23 cellular contexts compared by ENCODE assay signal in the genomic region with DNA sequence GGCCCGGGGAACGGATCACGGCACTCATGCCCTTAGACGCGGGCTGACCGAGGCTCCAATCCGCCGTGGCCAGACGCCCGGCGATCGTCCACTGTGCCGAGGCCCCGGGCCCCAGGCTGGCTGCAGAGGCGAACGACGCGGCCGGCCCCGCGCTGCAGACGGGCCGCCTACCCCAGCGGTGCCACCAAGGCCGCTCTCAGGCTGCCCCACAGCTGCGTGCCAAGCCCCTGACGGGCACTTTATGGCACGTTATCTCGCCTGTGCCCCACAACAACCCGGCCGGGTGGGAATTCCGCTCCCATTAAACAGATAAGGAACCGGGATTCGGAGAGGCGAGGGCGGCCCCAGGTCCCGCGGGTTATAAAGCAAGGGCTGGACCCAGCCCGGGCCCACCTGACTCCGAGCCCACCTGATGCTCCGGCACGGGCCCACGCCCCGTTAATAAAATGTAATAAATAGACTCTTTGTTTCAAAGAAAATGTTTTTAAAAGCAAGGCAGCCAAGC.
A peak's percentile ranks its signal among the peaks of the same experiment; 100 is the strongest.
DNase-seq lines count a peak whose midpoint lies in the region; ATAC-seq and TF ChIP-seq lines count a peak whose summit lies in the region.
"Had no signal": no experiment of that assay in that cellular context is flagged by ENCODE, and none has a peak within 500 bp of the region (broad histone marks: within the 10 kb centered on the region; RNA-seq: fewer than 3 reads in every experiment).

No MANE protein-coding gene starts in this region.

- H3K4me3 Mint-ChIP-seq in Caco-2 (ENCODE audit: unreplicated experiment) (peak overlapping the region; percentile 33), chondrocyte (ENCODE audit: unreplicated experiment) (no peak overlapping the region)
- H3K4me3 Mint-ChIP-seq: activated CD8-positive, alpha-beta T cell treated with anti-CD3 and anti-CD28 coated beads, Interleukin-2, amount 10 ng/mL, durations not matched to agents 7 days and 5 days; activated naive CD8-positive, alpha-beta T cell treated with anti-CD3 and anti-CD28 coated beads for 36 hours; activated T-cell treated with anti-CD3 and anti-CD28 coated beads, Interleukin-2, amount 50 U/mL, for 4 hours; CD8-positive, alpha-beta T cell had no signal

- no TSS peak for BruUV-seq in Caco-2 (replicated peaks; lab: Mats Ljungman, UMichigan)

- POLR2A ChIA-PET in Caco-2 (lab: Charles Lee), result no interaction called here

- TF ChIP-seq CTCF in Caco-2 (IDR thresholded peaks at IDR 0.05; ENCODE audit: insufficient read depth in 1 of 2, low read depth in 1 of 2, low read length in 1 of 2, severe bottlenecking in 1 of 2, unreplicated experiment in 1 of 2) (no peak), chondrocyte (IDR thresholded peaks at IDR 0.05) (no peak), spleen (IDR thresholded peaks at IDR 0.05 in 8 of 11, conservative IDR thresholded peaks at IDR 0.05 in 3 of 11) (no peak), adrenal gland (IDR thresholded peaks at IDR 0.05) (no peak)

- H3K4me1 Mint-ChIP-seq in Caco-2 (ENCODE audit: low read depth, unreplicated experiment), result peaks cover 52% of the 10 kb centered on the region
- H3K4me1 Mint-ChIP-seq in chondrocyte (ENCODE audit: low read depth), result peaks cover 15% of the 10 kb centered on the region

- H3K36me3 ChIP-seq in Caco-2 (ENCODE audit: control insufficient read depth, insufficient read depth, low read length) (no peaks in the 10 kb centered on the region), spleen (no peaks in the 10 kb centered on the region), adrenal gland (replicated peaks in 1 of 2) (no peaks in the 10 kb centered on the region)
- H3K36me3 ChIP-seq: gastrocnemius medialis had no signal

- H3K27ac ChIP-seq in spleen (no peak overlapping the region), adrenal gland (no peak overlapping the region)
- H3K27ac ChIP-seq: dorsolateral prefrontal cortex, gastrocnemius medialis, PC-9 had no signal

- no peak for DNase-seq in Caco-2
- DNase-seq in chondrocyte (ENCODE audit: low spot score), result peak; percentile 86
- DNase-seq in left colon, result peak; percentile 55 to 64
- DNase-seq in spleen, result peak; percentile 58
- DNase-seq in adrenal gland, result no peak
- no peak for DNase-seq in activated T-cell treated with anti-CD3 and anti-CD28 coated beads, Interleukin-2, amount 50 U/mL, for 48 hours
- DNase-seq: activated CD4-positive, CD25-positive, alpha-beta regulatory T cell; activated CD8-positive, alpha-beta T cell treated with anti-CD3 and anti-CD28 coated beads, Interleukin-2, amount 10 ng/mL, durations not matched to agents 7 days and 5 days; activated naive CD8-positive, alpha-beta T cell treated with anti-CD3 and anti-CD28 coated beads for 36 hours; DMS53; erythroblast; gastrocnemius medialis; MV-4-11; NCI-H187; NCI-H2227 treated with DMSO at 0.1 percent for 48 hours; nucleus accumbens; PC-9 had no signal

- H3K4me1 ChIP-seq in Caco-2, result peaks cover 65% of the 10 kb centered on the region
- H3K4me1 ChIP-seq in spleen, result peaks cover 4 to 18% (median 12%) of the 10 kb centered on the region in 6 donors
- no peaks in the 10 kb centered on the region for H3K4me1 ChIP-seq in adrenal gland (replicated peaks in 1 of 2)
- H3K4me1 ChIP-seq: gastrocnemius medialis had no signal

- CTCF ChIA-PET in Caco-2 (lab: Charles Lee), result interaction anchor here (0.7 kb wide), 1 partner anchor 28 kb away, joined by 3 read pairs; no protein-coding TSS in a partner anchor

- no peak for TF ChIP-seq POLR2A in spleen (IDR thresholded peaks at IDR 0.05)
- TF ChIP-seq POLR2A in adrenal gland (IDR thresholded peaks at IDR 0.05), result no peak

- no peak overlapping the region for H3K4me3 ChIP-seq in Caco-2 (ENCODE audit: low read depth, low read length)
- H3K4me3 ChIP-seq in spleen, result no peak overlapping the region
- H3K4me3 ChIP-seq in adrenal gland, result no peak overlapping the region
- H3K4me3 ChIP-seq: dorsolateral prefrontal cortex, gastrocnemius medialis, GM12878, K562, PC-9 had no signal

- ATAC-seq in left colon (peak; percentile 51), GM21390 (IDR thresholded peaks at IDR 0.05; ENCODE audit: unreplicated experiment) (no peak)
- ATAC-seq: activated CD8-positive, alpha-beta T cell treated with anti-CD3 and anti-CD28 coated beads, Interleukin-2, amount 10 ng/mL, durations not matched to agents 7 days and 5 days; activated T-cell treated with anti-CD3 and anti-CD28 coated beads, Interleukin-2, amount 50 U/mL, for 4 hours; CD8-positive, alpha-beta T cell; gastrocnemius medialis; GM12878; K562 had no signal

- H3K9me3 ChIP-seq in Caco-2 (no peaks in the 10 kb centered on the region), spleen (no peaks in the 10 kb centered on the region), adrenal gland (replicated peaks in 1 of 3) (no peaks in the 10 kb centered on the region)
- H3K9me3 ChIP-seq: gastrocnemius medialis had no signal

- WGBS in spleen, 5 donors, result 90 to 94% (median 92%) methylated on average over 17 to 44 of the region's 44 CpGs
- 86 to 91% (median 88%) methylated on average over 11 to 44 of the region's 44 CpGs for WGBS in adrenal gland, 4 donors

- H3K27ac Mint-ChIP-seq in Caco-2 (ENCODE audit: unreplicated experiment), result peak overlapping the region; percentile 53
- H3K27ac Mint-ChIP-seq in chondrocyte (ENCODE audit: unreplicated experiment), result no peak overlapping the region
- H3K27ac Mint-ChIP-seq: activated CD8-positive, alpha-beta T cell treated with anti-CD3 and anti-CD28 coated beads, Interleukin-2, amount 10 ng/mL, durations not matched to agents 7 days and 5 days; activated naive CD8-positive, alpha-beta T cell treated with anti-CD3 and anti-CD28 coated beads for 36 hours; CD8-positive, alpha-beta T cell had no signal

- H3K9me3 Mint-ChIP-seq in Caco-2 (ENCODE audit: unreplicated experiment) (no peaks in the 10 kb centered on the region), chondrocyte (ENCODE audit: low read depth) (no peaks in the 10 kb centered on the region)
- H3K9me3 Mint-ChIP-seq: activated naive CD8-positive, alpha-beta T cell treated with anti-CD3 and anti-CD28 coated beads for 36 hours; activated T-cell treated with anti-CD3 and anti-CD28 coated beads, Interleukin-2, amount 50 U/mL, for 4 hours; CD8-positive, alpha-beta T cell had no signal

- no peaks in the 10 kb centered on the region for H3K27me3 ChIP-seq in Caco-2 (replicated peaks; ENCODE audit: control insufficient read depth, insufficient read depth, low read length)
- H3K27me3 ChIP-seq in spleen (replicated peaks in 1 of 7), result peaks cover 0 to 17% (median 0%) of the 10 kb centered on the region in 7 donors
- peaks cover 6% of the 10 kb centered on the region for H3K27me3 ChIP-seq in adrenal gland

- H3K36me3 Mint-ChIP-seq in Caco-2 (ENCODE audit: insufficient read depth, unreplicated experiment) (no peaks in the 10 kb centered on the region), chondrocyte (ENCODE audit: low read depth) (no peaks in the 10 kb centered on the region)
- H3K36me3 Mint-ChIP-seq: activated naive CD8-positive, alpha-beta T cell treated with anti-CD3 and anti-CD28 coated beads for 36 hours; CD8-positive, alpha-beta T cell had no signal

- intact Hi-C loops in Caco-2 (cut with micrococcal nuclease; ENCODE audit: unreplicated experiment), result no loop called here
- intact Hi-C loops in left colon (cut with DNase I, micrococcal nuclease), result no loop called here
- intact Hi-C loops in spleen (cut with DNase I; ENCODE audit: low total_unique reads), result no loop called here
- intact Hi-C loops in adrenal gland (cut with DNase I), result no loop called here

- H3K27me3 Mint-ChIP-seq in Caco-2 (ENCODE audit: insufficient read depth, unreplicated experiment) (no peaks in the 10 kb centered on the region), chondrocyte (ENCODE audit: low read depth) (no peaks in the 10 kb centered on the region)
- H3K27me3 Mint-ChIP-seq: activated naive CD8-positive, alpha-beta T cell treated with anti-CD3 and anti-CD28 coated beads for 36 hours had no signal

Comparison
In these comparisons a context has a peak if more than half of its experiments do, and no peak if none do; other contexts are left out.
1. DNase-seq: peak in chondrocyte (single experiment), left colon (2 of 2) and spleen (single experiment); none in Caco-2 (0 of 2), adrenal gland (0 of 7) and activated T-cell treated with anti-CD3 and anti-CD28 coated beads, Interleukin-2, amount 50 U/mL, for 48 hours (0 of 2).